Comparison of ENCODE assay signal across 6 cellular contexts in the genomic region with DNA sequence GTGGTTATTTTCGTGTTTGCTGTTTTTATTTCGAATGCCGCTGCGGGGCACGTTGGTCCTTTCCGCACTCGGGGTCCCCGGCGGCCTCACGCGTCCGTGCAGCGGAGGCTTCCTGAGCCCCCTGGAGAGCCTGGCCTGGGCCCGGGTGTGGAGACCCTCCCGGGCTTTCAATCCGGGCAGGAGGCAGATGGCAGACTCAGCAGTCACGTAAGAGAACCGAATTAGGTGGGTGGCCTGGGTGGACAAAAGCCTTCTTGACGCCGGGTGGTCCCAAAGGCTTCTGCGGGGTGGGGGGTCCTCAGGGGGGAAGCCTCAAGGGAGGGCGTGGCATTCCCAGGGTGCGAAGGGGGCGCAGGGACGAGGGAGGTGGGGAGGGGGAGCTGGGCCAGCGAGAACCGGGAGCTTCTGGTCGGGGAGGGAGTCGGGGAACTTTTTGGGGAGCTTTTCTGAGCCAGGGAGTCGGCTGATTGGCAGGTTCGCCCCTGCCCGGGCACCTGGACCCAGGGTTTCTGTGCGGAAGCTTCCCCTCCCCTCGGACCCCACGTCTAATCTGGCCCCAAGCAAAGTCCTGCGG. TPM values are rescaled to one million over a fixed set of nuclear protein-coding genes. Genes with fewer than 3 reads are reported as not detected.
A peak's percentile ranks its signal among the peaks of the same experiment; 100 is the strongest.
DNase-seq lines count a peak whose midpoint lies in the region; ATAC-seq and TF ChIP-seq lines count a peak whose summit lies in the region.

No MANE protein-coding gene starts in this region.

- intact Hi-C loops in natural killer cell (cut with micrococcal nuclease), result no loop called here

- peaks cover 11 to 38% of the 10 kb centered on the region in 2 donors for H3K27me3 Mint-ChIP-seq in natural killer cell (ENCODE audit: low read depth in 2 of 2)

- no peaks in the 10 kb centered on the region for H3K36me3 Mint-ChIP-seq in natural killer cell

- ATAC-seq in natural killer cell (no peak), GM21515 (IDR thresholded peaks at IDR 0.05; ENCODE audit: unreplicated experiment) (no peak), HG03521 (IDR thresholded peaks at IDR 0.05; ENCODE audit: unreplicated experiment) (no peak)

- DNase-seq in GM13976 (ENCODE audit: low spot score) (peak; percentile 40), astrocyte of the cerebellum (ENCODE audit: low read depth) (no peak), natural killer cell (no peak), SIG-M5 (lab: John Stamatoyannopoulos, UW) (no peak)

- in situ Hi-C loops in GM13976 (cut with MboI; ENCODE audit: low sequenced_read_pairs, unreplicated experiment), result no loop called here
- in situ Hi-C loops in astrocyte of the cerebellum (cut with HindIII; ENCODE audit: low sequenced_read_pairs), result no loop called here

- no peak for TF ChIP-seq CTCF in GM13976 (IDR thresholded peaks at IDR 0.05; ENCODE audit: borderline replicate concordance, control extremely low read depth, extremely low read depth, insufficient read depth, missing control alignments)
- TF ChIP-seq CTCF in astrocyte of the cerebellum (IDR thresholded peaks at IDR 0.05; ENCODE audit: low read depth, low read length, missing control alignments), result no peak
- no peak for TF ChIP-seq CTCF in natural killer cell (IDR thresholded peaks at IDR 0.05)

- H3K27ac Mint-ChIP-seq in natural killer cell, result peak overlapping the region; percentile 80 to 90

- H3K4me1 Mint-ChIP-seq in natural killer cell, result peaks cover 15 to 17% of the 10 kb centered on the region in 2 donors

- peak overlapping the region; percentile 56 for H3K4me3 ChIP-seq in astrocyte of the cerebellum (ENCODE audit: low read depth, low read length)

- no peaks in the 10 kb centered on the region for H3K9me3 Mint-ChIP-seq in natural killer cell

- H3K4me3 Mint-ChIP-seq in natural killer cell, result peak overlapping the region; percentile 84

RNA-seq across cellular contexts. Expression of gene HES4, which starts 1.2 kb away (rescaled TPM):
- total RNA-seq in natural killer cell, result 10 to 100 TPM; 15.4 to 35.5 (median 28.9) TPM

RNA-seq across cellular contexts. Expression of gene ISG15, which starts 12.2 kb away (rescaled TPM):
- total RNA-seq in natural killer cell, result 10 to 100 TPM; 17.0 to 56.9 (median 50.2) TPM

RNA-seq across cellular contexts. Expression of gene AGRN, which starts 18.8 kb away (rescaled TPM):
- total RNA-seq in natural killer cell, result 1 to 10 TPM; 4.1 to 5.0 (median 4.6) TPM

RNA-seq across cellular contexts. Expression of gene PERM1, which starts 19.3 kb away (rescaled TPM):
- total RNA-seq in natural killer cell, result not detected

RNA-seq across cellular contexts. Expression of gene PLEKHN1, which starts 34.9 kb away (rescaled TPM):
- total RNA-seq in natural killer cell, result 1 to 10 TPM; 1.3 to 1.9 (median 1.3) TPM
